9 cellular contexts compared by ENCODE assay signal in genomic region chr2:8685697-8686358, GRCh38. TPM values are rescaled to one million over a fixed set of nuclear protein-coding genes. Genes with fewer than 3 reads are reported as not detected.
DNase-seq lines count a peak whose midpoint lies in the region; ATAC-seq, FAIRE-seq and TF ChIP-seq lines count a peak whose summit lies in the region.
"Had no signal": no experiment of that assay in that cellular context is flagged by ENCODE, and none has a peak within 500 bp of the region (broad histone marks: within the 10 kb centered on the region; RNA-seq: fewer than 3 reads in every experiment).

No MANE protein-coding gene starts in this region.

- DNase-seq in DMS53 (lab: John Stamatoyannopoulos, UW), result peak; percentile 80
- peak; percentile 74 for DNase-seq in NCI-H1105 treated with DMSO at 0.1 percent for 48 hours (lab: John Stamatoyannopoulos, UW)
- peak; percentile 71 for DNase-seq in WERI-Rb-1
- no peak for DNase-seq in bronchial epithelial cell (ENCODE audit: low read depth)
- no peak for DNase-seq in keratinocyte (ENCODE audit: low read depth, low spot score)
- peak; percentile 63 to 67 for DNase-seq in stimulated activated CD4-positive, alpha-beta T cell treated with anti-CD3 and anti-CD28 coated beads, Interleukin-12 subunit alpha, Interleukin-12 subunit beta, amount 100 ng/mL, for 24 hours (ENCODE audit: low read depth in 2 of 2)
- DNase-seq in OCI-M2 (lab: John Stamatoyannopoulos, UW; ENCODE audit: unreplicated experiment), result no peak

- peak overlapping the region; percentile 15 for H3K9ac ChIP-seq in keratinocyte (ENCODE audit: control insufficient read depth, extremely low read depth, insufficient read depth, low read length)

- no peaks in the 10 kb centered on the region for H3K9me3 ChIP-seq in WERI-Rb-1 (ENCODE audit: severe bottlenecking)
- H3K9me3 ChIP-seq in keratinocyte (ENCODE audit: control insufficient read depth, low read depth, low read length), result no peaks in the 10 kb centered on the region

- peak overlapping the region; percentile 73 for H3K4me2 ChIP-seq in keratinocyte (ENCODE audit: control insufficient read depth, extremely low read depth, insufficient read depth, low read depth, low read length)

- H3K36me3 ChIP-seq in WERI-Rb-1 (peaks cover 8% of the 10 kb centered on the region), bronchial epithelial cell (ENCODE audit: control insufficient read depth, insufficient read depth, low read length) (no peaks in the 10 kb centered on the region), keratinocyte (ENCODE audit: control insufficient read depth in 2 of 2, extremely low read depth in 1 of 2, insufficient read depth in 2 of 2, low read length in 2 of 2) (no peaks in the 10 kb centered on the region)

- no peaks in the 10 kb centered on the region for H4K20me1 ChIP-seq in keratinocyte (ENCODE audit: control insufficient read depth, extremely low read depth, insufficient read depth, low read length)

- TF ChIP-seq CTCF in WERI-Rb-1 (IDR thresholded peaks at IDR 0.05; ENCODE audit: low read depth, low read length) (peak; percentile 93), bronchial epithelial cell (IDR thresholded peaks at IDR 0.05; ENCODE audit: insufficient read depth, low read length, severe bottlenecking) (peak; percentile 87), keratinocyte (optimal IDR thresholded peaks at IDR 0.05 in 1 of 3, IDR thresholded peaks at IDR 0.05 in 1 of 3, conservative IDR thresholded peaks at IDR 0.05 in 1 of 3; ENCODE audit: extremely low read depth in 1 of 3, insufficient read depth in 2 of 3, low read length in 3 of 3) (peak; percentile 76 to 84 (median 77))

- H3K79me2 ChIP-seq in keratinocyte (ENCODE audit: control insufficient read depth, insufficient read depth, low read length), result no peaks in the 10 kb centered on the region

- peak overlapping the region; percentile 75 for H3K27ac ChIP-seq in WERI-Rb-1
- H3K27ac ChIP-seq in keratinocyte (ENCODE audit: control insufficient read depth, insufficient read depth, low read length), result no peak overlapping the region
- H3K27ac ChIP-seq: epithelial cell of prostate had no signal

- peak overlapping the region; percentile 51 for H3K4me3 ChIP-seq in WERI-Rb-1 (ENCODE audit: low read depth, low read length)
- peak overlapping the region; percentile 32 for H3K4me3 ChIP-seq in bronchial epithelial cell (ENCODE audit: low read depth, low read length)
- peak overlapping the region; percentile 33 to 52 (median 38) for H3K4me3 ChIP-seq in keratinocyte (ENCODE audit: control insufficient read depth in 2 of 3, extremely low read depth in 1 of 3, insufficient read depth in 2 of 3, low read depth in 1 of 3, low read length in 3 of 3)

- H3K27me3 ChIP-seq in WERI-Rb-1 (ENCODE audit: insufficient read depth, low read depth, severe bottlenecking) (no peaks in the 10 kb centered on the region), bronchial epithelial cell (ENCODE audit: control insufficient read depth, insufficient read depth, low read length) (peaks cover 2% of the 10 kb centered on the region), keratinocyte (ENCODE audit: control insufficient read depth, extremely low read depth, insufficient read depth, low read length) (peaks cover 11% of the 10 kb centered on the region)

- no peaks in the 10 kb centered on the region for H3K9me1 ChIP-seq in keratinocyte (ENCODE audit: control insufficient read depth, extremely low read depth, insufficient read depth, low read length)

- H2AFZ ChIP-seq in keratinocyte (ENCODE audit: control insufficient read depth, low read length), result peak overlapping the region; percentile 40

- FAIRE-seq in bronchial epithelial cell (lab: Jason Lieb, UNC) (no peak), keratinocyte (lab: Jason Lieb, UNC) (no peak)

- peak; percentile 34 for ATAC-seq in GM21825 (IDR thresholded peaks at IDR 0.05; ENCODE audit: unreplicated experiment)

- dilution Hi-C loops in keratinocyte (cut with MboI; ENCODE audit: extremely low pct_ligation_motif_present, low sequenced_read_pairs), result no loop called here

- peaks cover 14% of the 10 kb centered on the region for H3K4me1 ChIP-seq in keratinocyte (ENCODE audit: control insufficient read depth, extremely low read depth, insufficient read depth, low read length)

RNA-seq across cellular contexts. Expression of gene ID2, which starts 4.0 kb away (rescaled TPM):
- 3.7 and 11.6 TPM in 2 replicates for total RNA-seq in bronchial epithelial cell
- polyA plus RNA-seq in keratinocyte, result 3.5 to 14.3 TPM (median 6.3 TPM) in 3 replicates
- 7.7 TPM for polyA plus RNA-seq in keratinocyte (2011; ENCODE audit: low read depth)
- 2.1 and 2.2 TPM in 2 replicates for polyA plus RNA-seq in keratinocyte (2011; cell fraction: cytosol; rRNA removed)
- 6.5 and 7.4 TPM in 2 replicates for polyA plus RNA-seq in keratinocyte (2011; cell fraction: nucleus; rRNA removed)
- 2.1 and 10.7 TPM in 2 replicates for polyA plus RNA-seq in keratinocyte (2012; ENCODE audit: low replicate concordance)
- 1.5 to 4.2 TPM (median 3.8 TPM) in 3 replicates for polyA minus RNA-seq in keratinocyte
- polyA minus RNA-seq in keratinocyte (2011; cell fraction: cytosol; rRNA and poly(A)+ RNA removed), result 3.6 TPM
- polyA minus RNA-seq in keratinocyte (2011; cell fraction: nucleus; rRNA and poly(A)+ RNA removed), result 2.7 and 4.0 TPM in 2 replicates

Comparison
In these comparisons a context has a peak if more than half of its experiments do, and no peak if none do; other contexts are left out.
1. DNase-seq: peak in DMS53 (single experiment), NCI-H1105 treated with DMSO at 0.1 percent for 48 hours (single experiment), WERI-Rb-1 (single experiment) and stimulated activated CD4-positive, alpha-beta T cell treated with anti-CD3 and anti-CD28 coated beads, Interleukin-12 subunit alpha, Interleukin-12 subunit beta, amount 100 ng/mL, for 24 hours (2 of 2); none in bronchial epithelial cell (single experiment), keratinocyte (single experiment) and OCI-M2 (single experiment).
2. Peak in every context shown above with its lines, with median percentiles within 50 percentile points of each other: H3K4me3 ChIP-seq and CTCF ChIP-seq.